In genomic region chr3:138496436-138496835, GRCh38 we compare ENCODE assay signal across 14 cellular contexts.
DNase-seq lines count a peak whose midpoint lies in the region; ATAC-seq and TF ChIP-seq lines count a peak whose summit lies in the region.
"Had no signal": no experiment of that assay in that cellular context is flagged by ENCODE, and none has a peak within 500 bp of the region (broad histone marks: within the 10 kb centered on the region; RNA-seq: fewer than 3 reads in every experiment).

No MANE protein-coding gene starts in this region.

- no peak for TF ChIP-seq CTCF in body of pancreas (IDR thresholded peaks at IDR 0.05)

- peak; percentile 44 for DNase-seq in H7
- DNase-seq in body of pancreas: peak in 1 of 4 donors; percentile 4
- peak; percentile 36 for DNase-seq in iPS-NIHi11 (ENCODE audit: low spot score)
- no peak for DNase-seq in activated T-cell treated with anti-CD3 and anti-CD28 coated beads, Interleukin-2, amount 50 U/mL, for 48 hours
- DNase-seq in H4 (ENCODE audit: low spot score): no peak
- DNase-seq in NCI-H524 (lab: John Stamatoyannopoulos, UW): no peak
- no peak for DNase-seq in GDM1 (lab: John Stamatoyannopoulos, UW)
- DNase-seq: ACHN; BE2C; C1 segment of cervical spinal cord; Caco-2; CD4-positive, CD25-positive, alpha-beta regulatory T cell; KG1 had no signal

- H3K9me3 ChIP-seq in body of pancreas: no peaks in the 10 kb centered on the region
- H3K9me3 ChIP-seq: BE2C, Caco-2 had no signal

- no peak for TF ChIP-seq POLR2A in body of pancreas (IDR thresholded peaks at IDR 0.05)

- H3K4me3 ChIP-seq in H7 (ENCODE audit: insufficient read depth, low read depth, low read length) (no peak overlapping the region), body of pancreas (no peak overlapping the region)

- intact Hi-C loops in body of pancreas (cut with DNase I): no loop called here

- WGBS in body of pancreas, 2 donors: 61 to 64% methylated on average over 2 of the region's 2 CpGs

- peak; percentile 47 for ATAC-seq in body of pancreas
- ATAC-seq: HCT116 had no signal

- no peaks in the 10 kb centered on the region; the same call in none of the 2 replicates for H3K36me3 ChIP-seq in H7 (replicated peaks; ENCODE audit: control insufficient read depth, insufficient read depth, low read length)
- H3K36me3 ChIP-seq in body of pancreas (replicated peaks in 1 of 2; ENCODE audit: insufficient read depth in 1 of 2, low read depth in 2 of 2): peaks cover 0 to 3% of the 10 kb centered on the region in 2 donors
- H3K36me3 ChIP-seq: BE2C had no signal

- H3K4me1 ChIP-seq in body of pancreas: peaks cover 9% of the 10 kb centered on the region
- H3K4me1 ChIP-seq: BE2C, Caco-2 had no signal

- H3K27me3 ChIP-seq in H7 (ENCODE audit: control insufficient read depth, insufficient read depth, low read length) (no peaks in the 10 kb centered on the region), body of pancreas (peaks cover 0 to 3% of the 10 kb centered on the region in 2 donors)
- H3K27me3 ChIP-seq: BE2C had no signal

- peak overlapping the region in 2 of 4 donors; percentile 29 to 55 for H3K27ac ChIP-seq in body of pancreas

Comparison
In these comparisons a context has a peak if more than half of its experiments do, and no peak if none do; other contexts are left out.
1. DNase-seq: peak in H7 (single experiment) and iPS-NIHi11 (single experiment); none in activated T-cell treated with anti-CD3 and anti-CD28 coated beads, Interleukin-2, amount 50 U/mL, for 48 hours (0 of 2), H4 (single experiment), NCI-H524 (0 of 2) and GDM1 (single experiment).